In genomic region chr20:44002861-44003260, GRCh38 we compare ENCODE assay signal across 32 cellular contexts.
"Had no signal": no experiment of that assay in that cellular context is flagged by ENCODE, and none has a peak within 500 bp of the region (broad histone marks: within the 10 kb centered on the region; RNA-seq: fewer than 3 reads in every experiment).

No MANE protein-coding gene starts in this region.

- H3K27ac ChIP-seq: VCaP had no signal

- DNase-seq: activated B cell treated with CpG ODN at 0.5 μM for 24 hours; activated CD4-positive, alpha-beta memory T cell treated with anti-CD3 and anti-CD28 coated beads for 36 hours; activated CD4-positive, alpha-beta T cell treated with anti-CD3 and anti-CD28 coated beads for 4 hours; activated CD4-positive, alpha-beta T cell treated with anti-CD3 and anti-CD28 coated beads, Interleukin-2, amount 50 U/mL, for 1 hour; activated CD4-positive, CD25-positive, alpha-beta regulatory T cell treated with anti-CD3 and anti-CD28 coated beads, Interleukin-2, amount 50 U/mL, for 72 hours; activated gamma-delta T cell treated with Interleukin-2 at 50 U/mL for 16 hours; activated naive CD4-positive, alpha-beta T cell treated with anti-CD3 and anti-CD28 coated beads, Interleukin-2, amount 10 ng/mL, durations not matched to agents 7 days and 5 days; activated naive CD8-positive, alpha-beta T cell treated with anti-CD3 and anti-CD28 coated beads, Interleukin-2, amount 50 U/mL, for 24 hours; activated T-cell treated with anti-CD3 and anti-CD28 coated beads for 4 hours; activated T-cell treated with anti-CD3 and anti-CD28 coated beads, Interleukin-2, amount 50 U/mL, for 4 hours; anterior cingulate cortex; caudate nucleus; cerebellar nuclear complex; KBM-7; NCI-H1092 treated with DMSO at 0.1 percent for 48 hours; NCI-H1417; NCI-H146; NCI-H187; NCI-H2029 treated with DMSO at 0.1 percent for 48 hours; NCI-H2107; NCI-H2171; NCI-H510A; NCI-H526; NCI-H748 treated with DMSO at 0.1 percent for 48 hours; NK-92 treated with Interleukin-12 subunit alpha and Interleukin-12 subunit beta, amount 100 ng/mL, for 24 hours; OCI-M1; Right ventricle myocardium superior; SW 1271; T-helper 1 cell; T-helper 2 cell; T-helper 9 cell had no signal
